Comparison of ENCODE assay signal across 1 cellular context in genomic region chr13:30905932-30906383, GRCh38.
TF ChIP-seq lines count a peak whose summit lies in the region.

MEDAG (plus strand) TSS chr13:30906271; CDS start chr13:30906516, 245 bp downstream.

TF ChIP-seq in H1, 55 proteins besides CTCF, POLR2A, EP300 and RAD21:
- peak; percentile 22 for TF ChIP-seq KDM4A (IDR thresholded peaks at IDR 0.05; ENCODE audit: low read depth, low read length, severe bottlenecking)
- no peak for TF ChIP-seq RNF2 (IDR thresholded peaks at IDR 0.05; ENCODE audit: borderline replicate concordance, low read depth, low read length, missing control alignments, poor library complexity, severe bottlenecking)
TF ChIP-seq in H1: peak in this region for 1.
